1 cellular context compared by ENCODE assay signal in genomic region chr1:174818014-174818616, GRCh38.
TF ChIP-seq lines count a peak whose summit lies in the region.

No MANE protein-coding gene starts in this region.

TF ChIP-seq in GM12878, 131 proteins besides CTCF, POLR2A, EP300 and RAD21 (continued from another document):
- TF ChIP-seq ATF2 (IDR thresholded peaks at IDR 0.05; ENCODE audit: low read length): peak; percentile 36; the same call in 1 of the 2 replicates
